In the genomic region with DNA sequence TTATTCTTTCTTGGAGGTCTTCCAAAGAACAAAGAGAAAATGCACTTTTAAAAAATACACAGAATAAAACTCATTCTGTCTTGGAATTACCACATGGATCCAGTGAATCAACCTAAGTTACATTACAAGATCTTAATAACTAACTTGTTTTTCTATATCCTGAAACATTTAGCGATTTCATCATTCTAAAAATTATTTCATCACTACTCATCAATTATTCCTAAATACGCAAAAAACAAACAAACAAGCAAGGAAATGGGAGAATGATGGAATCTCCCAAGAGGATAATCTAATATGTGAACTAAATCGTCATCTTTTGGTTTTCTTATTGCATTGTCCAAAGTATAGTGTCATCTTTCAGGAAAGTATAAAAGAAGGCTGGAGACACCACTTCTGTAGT, we compare ENCODE assay signal across 21 cellular contexts. TPM values are rescaled to one million over a fixed set of nuclear protein-coding genes. Genes with fewer than 3 reads are reported as not detected.
DNase-seq lines count a peak whose midpoint lies in the region; ATAC-seq, FAIRE-seq and TF ChIP-seq lines count a peak whose summit lies in the region.
"Had no signal": no experiment of that assay in that cellular context is flagged by ENCODE, and none has a peak within 500 bp of the region (broad histone marks: within the 10 kb centered on the region; RNA-seq: fewer than 3 reads in every experiment).

No MANE protein-coding gene starts in this region.

- no peak overlapping the region for H3K27ac ChIP-seq in Panc1 (ENCODE audit: low read length)

- H3K27me3 ChIP-seq in Panc1 (ENCODE audit: control insufficient read depth, insufficient read depth, low read length), result no peaks in the 10 kb centered on the region
- H3K27me3 ChIP-seq: BE2C had no signal

- in situ Hi-C loops in Panc1 (cut with HindIII; ENCODE audit: low pct_unique_long_range_greater_than_20kb, low sequenced_read_pairs), result no loop called here

- ATAC-seq in Panc1 (no peak), HG03159 (IDR thresholded peaks at IDR 0.05; ENCODE audit: unreplicated experiment) (no peak)
- ATAC-seq in stimulated activated effector memory CD8-positive, alpha-beta T cell treated with anti-CD3 and anti-CD28 coated beads, Interleukin-12 subunit alpha, Interleukin-12 subunit beta, amount 100 ng/mL, for 72 hours, result no peak

- FAIRE-seq in TTC549 (lab: Jason Lieb, UNC) (peak; percentile 80), endometrium (lab: Jason Lieb, UNC) (peak; percentile 18), frontal cortex (lab: Jason Lieb, UNC) (no peak)
- FAIRE-seq: A204.1, D721Med, G401.6, GM12891, GM19239, H1, HTR-8/SVneo had no signal

- intact Hi-C loops in Panc1 (cut with micrococcal nuclease; ENCODE audit: unreplicated experiment), result no loop called here

- peaks cover 8% of the 10 kb centered on the region for H3K36me3 ChIP-seq in Panc1 (ENCODE audit: control insufficient read depth, insufficient read depth, low read length)
- H3K36me3 ChIP-seq: BE2C had no signal

- peak overlapping the region; percentile 56 for H3K27ac Mint-ChIP-seq in stimulated activated effector memory CD8-positive, alpha-beta T cell treated with anti-CD3 and anti-CD28 coated beads, Interleukin-12 subunit alpha, Interleukin-12 subunit beta, amount 100 ng/mL, for 72 hours
- H3K27ac Mint-ChIP-seq: CD4-positive, alpha-beta T cell; H9 had no signal

- no peak for TF ChIP-seq CTCF in Panc1 (IDR thresholded peaks at IDR 0.05)

- CTCF ChIA-PET in Panc1 (lab: Charles Lee), result no interaction called here

- no peak overlapping the region for H3K4me3 Mint-ChIP-seq in stimulated activated effector memory CD8-positive, alpha-beta T cell treated with anti-CD3 and anti-CD28 coated beads, Interleukin-12 subunit alpha, Interleukin-12 subunit beta, amount 100 ng/mL, for 72 hours
- H3K4me3 Mint-ChIP-seq: CD4-positive, alpha-beta T cell; H9; IgD-negative memory B cell had no signal

- no peak overlapping the region for H3K4me3 ChIP-seq in Panc1 (ENCODE audit: low read depth in 2 of 2, low read length in 2 of 2)

- no peaks in the 10 kb centered on the region for H3K36me3 Mint-ChIP-seq in stimulated activated effector memory CD8-positive, alpha-beta T cell treated with anti-CD3 and anti-CD28 coated beads, Interleukin-12 subunit alpha, Interleukin-12 subunit beta, amount 100 ng/mL, for 72 hours

- H3K9me3 ChIP-seq in Panc1 (ENCODE audit: control insufficient read depth, insufficient read depth, low read depth, low read length), result no peaks in the 10 kb centered on the region
- H3K9me3 ChIP-seq: BE2C, Caco-2 had no signal

- POLR2A ChIA-PET in Panc1 (lab: Charles Lee), result no interaction called here

- no peaks in the 10 kb centered on the region for H3K9me3 Mint-ChIP-seq in stimulated activated effector memory CD8-positive, alpha-beta T cell treated with anti-CD3 and anti-CD28 coated beads, Interleukin-12 subunit alpha, Interleukin-12 subunit beta, amount 100 ng/mL, for 72 hours
- H3K9me3 Mint-ChIP-seq: CD4-positive, alpha-beta T cell; H9; IgD-negative memory B cell had no signal

- DNase-seq in Panc1 (ENCODE audit: low read depth, low spot score), result no peak
- no peak for DNase-seq in stimulated activated effector memory CD8-positive, alpha-beta T cell treated with anti-CD3 and anti-CD28 coated beads, Interleukin-12 subunit alpha, Interleukin-12 subunit beta, amount 100 ng/mL, for 72 hours (ENCODE audit: low spot score in 2 of 2)
- no peak for DNase-seq in stimulated activated naive CD4-positive, alpha-beta T cell treated with Interleukin-2 at 50 U/mL for 16 hours (lab: John Stamatoyannopoulos, UW)
- DNase-seq in frontal cortex (ENCODE audit: low spot score in 2 of 2), result no peak
- DNase-seq: ACHN; BE2C; C1 segment of cervical spinal cord; Caco-2; CD4-positive, alpha-beta T cell; H9 had no signal

- H3K4me1 ChIP-seq in Panc1 (ENCODE audit: control insufficient read depth, insufficient read depth, low read length), result no peaks in the 10 kb centered on the region
- H3K4me1 ChIP-seq: BE2C, Caco-2 had no signal

- BruUV-seq in Panc1 (replicated peaks; lab: Mats Ljungman, UMichigan), result TSS peak; percentile 23

- peaks cover 5% of the 10 kb centered on the region for H3K4me1 Mint-ChIP-seq in stimulated activated effector memory CD8-positive, alpha-beta T cell treated with anti-CD3 and anti-CD28 coated beads, Interleukin-12 subunit alpha, Interleukin-12 subunit beta, amount 100 ng/mL, for 72 hours
- H3K4me1 Mint-ChIP-seq: IgD-negative memory B cell had no signal

RNA-seq across cellular contexts. Expression of a gene that starts 38.5 kb away (rescaled TPM):
- total RNA-seq in Panc1 (2021; ENCODE audit: unreplicated experiment) (1.1 TPM), frontal cortex (31.0 TPM)
- polyA plus RNA-seq in Panc1 (2012; ENCODE audit: insufficient read length), result 2.7 TPM
- total RNA-seq: CD4-positive, alpha-beta T cell had no signal
- polyA plus RNA-seq: IgD-negative memory B cell had no signal

Comparison
In these comparisons a context has a peak if more than half of its experiments do, and no peak if none do; other contexts are left out.
1. RNA of a gene that starts 38.5 kb away (total RNA-seq): 31.0 TPM in frontal cortex (single experiment); 1.1 TPM in Panc1 (single experiment); every median in the first group is over 10 times any median in the second.